Comparison of ENCODE assay signal across 8 cellular contexts in genomic region chr13:40770934-40771618, GRCh38. TPM values are rescaled to one million over a fixed set of nuclear protein-coding genes. Genes with fewer than 3 reads are reported as not detected.
DNase-seq lines count a peak whose midpoint lies in the region; ATAC-seq and TF ChIP-seq lines count a peak whose summit lies in the region.

Gene MRPS31 (minus strand): TSS chr13:40771190. CDS start chr13:40771136, 54 bp downstream.

- H3K36me3 Mint-ChIP-seq in GM23338 (ENCODE audit: low read depth) = no peaks in the 10 kb centered on the region; the same call in 2 of the 3 replicates
- H3K36me3 Mint-ChIP-seq in naive thymus-derived CD8-positive, alpha-beta T cell = peaks cover 0 to 11% (median 0%) of the 10 kb centered on the region in 3 donors

- no peaks in the 10 kb centered on the region; the same call in none of the 2 replicates for H3F3A ChIP-seq in DOHH2 (ENCODE audit: control insufficient read depth, insufficient read depth)
- no peaks in the 10 kb centered on the region for H3F3A ChIP-seq in GM23338 (replicated peaks; ENCODE audit: low read depth)

- H3K27me3 ChIP-seq in DOHH2 (ENCODE audit: control insufficient read depth, low read length) (no peaks in the 10 kb centered on the region), GM23338 (ENCODE audit: insufficient read depth) (no peaks in the 10 kb centered on the region), fibroblast of lung (ENCODE audit: control insufficient read depth, insufficient read depth, low read length) (no peaks in the 10 kb centered on the region)

- H3K27ac Mint-ChIP-seq in GM23338 = peak within 1 kb of the TSS; percentile 96
- peak within 1 kb of the TSS; percentile 92 to 99 (median 98) for H3K27ac Mint-ChIP-seq in naive thymus-derived CD8-positive, alpha-beta T cell

- no peaks in the 10 kb centered on the region for H3K9me3 Mint-ChIP-seq in GM23338
- H3K9me3 Mint-ChIP-seq in naive thymus-derived CD8-positive, alpha-beta T cell = no peaks in the 10 kb centered on the region

- H3K4me1 ChIP-seq in DOHH2 (ENCODE audit: control insufficient read depth, low read length) = peaks cover 31% of the 10 kb centered on the region
- H3K4me1 ChIP-seq in GM23338 (ENCODE audit: insufficient read depth) = peaks cover 5% of the 10 kb centered on the region
- H3K4me1 ChIP-seq in fibroblast of lung (ENCODE audit: control insufficient read depth, extremely low read depth, insufficient read depth, low read length) = peaks cover 2% of the 10 kb centered on the region

- H3K79me2 ChIP-seq in DOHH2 (ENCODE audit: control insufficient read depth, low read length) (no peaks in the 10 kb centered on the region; the same call in 1 of the 2 replicates), GM23338 (replicated peaks; ENCODE audit: insufficient read depth) (peaks cover 15% of the 10 kb centered on the region), fibroblast of lung (ENCODE audit: control insufficient read depth, insufficient read depth, low read length) (peaks cover 20% of the 10 kb centered on the region)

- peaks cover 2% of the 10 kb centered on the region for H3K27me3 Mint-ChIP-seq in GM23338 (ENCODE audit: insufficient read depth, low read depth, poor library complexity)
- no peaks in the 10 kb centered on the region for H3K27me3 Mint-ChIP-seq in naive thymus-derived CD8-positive, alpha-beta T cell

- H3K9me3 ChIP-seq in DOHH2 (ENCODE audit: control insufficient read depth, insufficient read depth, low read length) (no peaks in the 10 kb centered on the region), fibroblast of lung (ENCODE audit: control insufficient read depth, insufficient read depth, low read depth, low read length) (no peaks in the 10 kb centered on the region)

- peaks cover 16% of the 10 kb centered on the region for H3K36me3 ChIP-seq in DOHH2 (ENCODE audit: control insufficient read depth, low read length)
- peaks cover 5% of the 10 kb centered on the region; the same call in 1 of the 2 replicates for H3K36me3 ChIP-seq in GM23338 (ENCODE audit: insufficient read depth)
- H3K36me3 ChIP-seq in fibroblast of lung (ENCODE audit: control insufficient read depth, insufficient read depth, low read length) = peaks cover 1% of the 10 kb centered on the region

- H3K4me2 ChIP-seq in DOHH2 (ENCODE audit: low read length) (peak within 1 kb of the TSS; percentile 84), GM23338 (peak within 1 kb of the TSS; percentile 92), fibroblast of lung (ENCODE audit: extremely low read depth, insufficient read depth, low read length) (peak within 1 kb of the TSS; percentile 81)

- H2AFZ ChIP-seq in GM23338 (peak within 1 kb of the TSS; percentile 96), fibroblast of lung (ENCODE audit: low read length) (peak within 1 kb of the TSS; percentile 100)

- POLR2A ChIA-PET in naive thymus-derived CD8-positive, alpha-beta T cell (lab: Charles Lee) = interaction anchor here (0.7 to 3.1 kb wide), 9 partner anchors 9 to 987 kb away, joined by 3 to 26 read pairs (median 5); partner anchors contain the start of gene SLC25A15

- peak; percentile 100 for ATAC-seq in GM23338
- ATAC-seq in naive thymus-derived CD8-positive, alpha-beta T cell = peak; percentile 94 to 98

- no peaks in the 10 kb centered on the region for H4K20me1 ChIP-seq in DOHH2 (ENCODE audit: control insufficient read depth, insufficient read depth, low read depth, low read length)
- H4K20me1 ChIP-seq in GM23338 (replicated peaks; ENCODE audit: insufficient read depth) = no peaks in the 10 kb centered on the region
- no peaks in the 10 kb centered on the region for H4K20me1 ChIP-seq in fibroblast of lung (ENCODE audit: control insufficient read depth, extremely low read depth, insufficient read depth, low read length)

- peaks cover 5% of the 10 kb centered on the region for H3K4me1 Mint-ChIP-seq in GM23338
- H3K4me1 Mint-ChIP-seq in naive thymus-derived CD8-positive, alpha-beta T cell = peaks cover 10 to 47% (median 28%) of the 10 kb centered on the region in 4 donors

- DNase-seq in GM23338 (ENCODE audit: low spot score) (peak; percentile 98), LHCN-M2 (ENCODE audit: low read depth) (peak; percentile 94), RPMI8226 (peak; percentile 95), fibroblast of lung (ENCODE audit: low read depth in 2 of 2) (peak; percentile 93 to 95)
- DNase-seq in activated T-helper 1 cell treated with anti-CD3 and anti-CD28 coated beads, Interleukin-2, amount 50 U/mL, for 16 hours (ENCODE audit: low read depth in 1 of 2, low spot score in 1 of 2) = peak; percentile 93
- DNase-seq in naive thymus-derived CD8-positive, alpha-beta T cell = peak; percentile 87 to 96 (median 93)
- DNase-seq in stimulated activated naive CD4-positive, alpha-beta T cell (lab: John Stamatoyannopoulos, UW) = peak; percentile 85 to 95 (median 91)

- peak within 1 kb of the TSS; percentile 82 for H3K27ac ChIP-seq in DOHH2 (ENCODE audit: low read depth, low read length)
- peak within 1 kb of the TSS; percentile 97 for H3K27ac ChIP-seq in GM23338 (ENCODE audit: low read depth)
- H3K27ac ChIP-seq in fibroblast of lung (ENCODE audit: insufficient read depth, low read length) = peak within 1 kb of the TSS; percentile 88

- TF ChIP-seq CTCF in DOHH2 (IDR thresholded peaks at IDR 0.05; ENCODE audit: low read depth, low read length, poor library complexity, severe bottlenecking) (no peak), GM23338 (conservative IDR thresholded peaks at IDR 0.05; ENCODE audit: low read depth in 2 of 2) (no peak), fibroblast of lung (conservative IDR thresholded peaks at IDR 0.05 in 1 of 2, IDR thresholded peaks at IDR 0.05 in 1 of 2; ENCODE audit: low read depth in 1 of 2, low read length in 2 of 2) (peak in 1 of 2 donors; percentile 1)

- H3K9me2 ChIP-seq in DOHH2 (replicated peaks; ENCODE audit: control insufficient read depth, low read length) = no peaks in the 10 kb centered on the region
- H3K9me2 ChIP-seq in GM23338 (ENCODE audit: insufficient read depth) = no peaks in the 10 kb centered on the region

- H3K9ac ChIP-seq in fibroblast of lung (ENCODE audit: insufficient read depth, low read length) = peak within 1 kb of the TSS; percentile 82

- H3K4me3 ChIP-seq in DOHH2 (ENCODE audit: low read length) (peak within 1 kb of the TSS; percentile 97), GM23338 (peak within 1 kb of the TSS; percentile 84), fibroblast of lung (replicated peaks in 1 of 4; ENCODE audit: control extremely low read depth in 1 of 4, insufficient read depth in 1 of 4, low read depth in 3 of 4, low read length in 4 of 4) (peak within 1 kb of the TSS; percentile 94 to 99 (median 98))

- peak within 1 kb of the TSS; percentile 98 for H3K4me3 Mint-ChIP-seq in GM23338
- peak within 1 kb of the TSS; percentile 96 to 100 (median 98) for H3K4me3 Mint-ChIP-seq in naive thymus-derived CD8-positive, alpha-beta T cell

TF ChIP-seq in GM23338, 12 proteins besides CTCF, POLR2A, EP300 and RAD21 (continues in another document):
- TF ChIP-seq POLR2AphosphoS5 (IDR thresholded peaks at IDR 0.05; ENCODE audit: low read depth) = peak; percentile 97
- TF ChIP-seq, protein P1, sequence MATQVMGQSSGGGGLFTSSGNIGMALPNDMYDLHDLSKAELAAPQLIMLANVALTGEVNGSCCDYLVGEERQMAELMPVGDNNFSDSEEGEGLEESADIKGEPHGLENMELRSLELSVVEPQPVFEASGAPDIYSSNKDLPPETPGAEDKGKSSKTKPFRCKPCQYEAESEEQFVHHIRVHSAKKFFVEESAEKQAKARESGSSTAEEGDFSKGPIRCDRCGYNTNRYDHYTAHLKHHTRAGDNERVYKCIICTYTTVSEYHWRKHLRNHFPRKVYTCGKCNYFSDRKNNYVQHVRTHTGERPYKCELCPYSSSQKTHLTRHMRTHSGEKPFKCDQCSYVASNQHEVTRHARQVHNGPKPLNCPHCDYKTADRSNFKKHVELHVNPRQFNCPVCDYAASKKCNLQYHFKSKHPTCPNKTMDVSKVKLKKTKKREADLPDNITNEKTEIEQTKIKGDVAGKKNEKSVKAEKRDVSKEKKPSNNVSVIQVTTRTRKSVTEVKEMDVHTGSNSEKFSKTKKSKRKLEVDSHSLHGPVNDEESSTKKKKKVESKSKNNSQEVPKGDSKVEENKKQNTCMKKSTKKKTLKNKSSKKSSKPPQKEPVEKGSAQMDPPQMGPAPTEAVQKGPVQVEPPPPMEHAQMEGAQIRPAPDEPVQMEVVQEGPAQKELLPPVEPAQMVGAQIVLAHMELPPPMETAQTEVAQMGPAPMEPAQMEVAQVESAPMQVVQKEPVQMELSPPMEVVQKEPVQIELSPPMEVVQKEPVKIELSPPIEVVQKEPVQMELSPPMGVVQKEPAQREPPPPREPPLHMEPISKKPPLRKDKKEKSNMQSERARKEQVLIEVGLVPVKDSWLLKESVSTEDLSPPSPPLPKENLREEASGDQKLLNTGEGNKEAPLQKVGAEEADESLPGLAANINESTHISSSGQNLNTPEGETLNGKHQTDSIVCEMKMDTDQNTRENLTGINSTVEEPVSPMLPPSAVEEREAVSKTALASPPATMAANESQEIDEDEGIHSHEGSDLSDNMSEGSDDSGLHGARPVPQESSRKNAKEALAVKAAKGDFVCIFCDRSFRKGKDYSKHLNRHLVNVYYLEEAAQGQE (IDR thresholded peaks at IDR 0.05; ENCODE audit: unreplicated experiment) = peak; percentile 33
- peak; percentile 74 for TF ChIP-seq CREB1 (CRISPR knock-in tag; IDR thresholded peaks at IDR 0.05; ENCODE audit: low read depth)
- no peak for TF ChIP-seq NANOG (IDR thresholded peaks at IDR 0.05; ENCODE audit: borderline replicate concordance)
- no peak for TF ChIP-seq ZNF114 (CRISPR knock-in tag; IDR thresholded peaks at IDR 0.05)
- TF ChIP-seq JUNB (IDR thresholded peaks at IDR 0.05; ENCODE audit: unreplicated experiment) = no peak
- no peak for TF ChIP-seq STAT1 (IDR thresholded peaks at IDR 0.05; ENCODE audit: unreplicated experiment)
- TF ChIP-seq EZH2 (IDR thresholded peaks at IDR 0.05; ENCODE audit: low read depth, unreplicated experiment) = no peak
- TF ChIP-seq ZNF331 (CRISPR knock-in tag; IDR thresholded peaks at IDR 0.05; ENCODE audit: low read depth) = no peak
- TF ChIP-seq EZH2phosphoT487 (IDR thresholded peaks at IDR 0.05; ENCODE audit: unreplicated experiment) = no peak

RNA-seq across cellular contexts. Expression of gene MRPS31, which starts in this region (rescaled TPM):
- 26.1 and 26.8 TPM in 2 replicates for total RNA-seq in GM23338 (2014; rRNA removed; shearing (Covaris generic))
- 62.2 and 62.7 TPM in 2 replicates for polyA plus RNA-seq in GM23338 (2016; fragmentation: Nextera tagmentation; extraction: Ambion mirVana)
- 16.5 and 22.1 TPM in 2 replicates for total RNA-seq in LHCN-M2 (2014; rRNA removed)
- polyA plus RNA-seq in LHCN-M2 (2012) = 8.5 TPM
- 14.2 and 14.9 TPM in 2 replicates for total RNA-seq in fibroblast of lung
- 16.0 and 21.8 TPM in 2 replicates for polyA plus RNA-seq in fibroblast of lung
- 9.5 and 13.6 TPM in 2 replicates for polyA plus RNA-seq in fibroblast of lung (2012)
- polyA minus RNA-seq in fibroblast of lung (ENCODE audit: low replicate concordance) = 0.41 and 2.1 TPM in 2 replicates
- 10 to 100 TPM; 40.0 to 41.2 TPM for total RNA-seq in naive thymus-derived CD8-positive, alpha-beta T cell
- 10 to 100 TPM; 48.8 to 60.2 (median 57.8) TPM for polyA plus RNA-seq in naive thymus-derived CD8-positive, alpha-beta T cell

Comparison
In these comparisons a context has a peak if more than half of its experiments do, and no peak if none do; other contexts are left out.
1. Peak in every context shown above with its lines: DNase-seq, ATAC-seq, H3K4me3 ChIP-seq and H3K27ac ChIP-seq.